8 cellular contexts compared by ENCODE assay signal in the genomic region with DNA sequence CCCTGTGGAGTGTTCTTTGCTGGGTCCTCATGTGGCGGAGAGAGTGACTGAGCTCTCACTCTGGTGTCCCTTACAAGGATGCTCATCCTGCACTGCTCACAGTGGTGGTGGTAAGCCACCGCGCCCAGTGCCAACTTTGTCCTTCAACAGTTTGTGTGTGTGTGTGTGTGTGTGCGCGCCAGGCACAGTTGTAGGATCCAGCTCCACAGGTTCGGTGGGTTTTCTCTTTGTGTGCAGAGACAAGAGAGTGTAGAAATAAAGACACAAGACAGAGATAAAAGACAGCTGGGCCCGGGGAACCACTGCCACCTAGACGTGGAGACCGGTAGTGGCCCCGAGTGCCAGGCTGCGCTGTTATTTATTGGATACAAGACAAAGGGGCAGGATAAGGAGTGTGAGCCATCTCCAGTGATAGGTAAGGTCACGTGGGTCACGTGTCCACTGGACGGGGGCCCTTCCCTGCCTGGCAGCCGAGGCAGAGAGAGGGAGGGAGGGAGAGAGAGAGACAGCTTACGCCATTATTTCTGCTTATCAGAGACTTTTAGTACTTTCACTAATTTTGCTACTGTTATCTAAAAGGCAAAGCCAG. TPM values are rescaled to one million over a fixed set of nuclear protein-coding genes. Genes with fewer than 3 reads are reported as not detected.
A peak's percentile ranks its signal among the peaks of the same experiment; 100 is the strongest.
DNase-seq lines count a peak whose midpoint lies in the region; ATAC-seq and TF ChIP-seq lines count a peak whose summit lies in the region.
"Not testable (repeated sequence)": the region's sequence is repeated elsewhere in the genome, so short reads cannot be mapped to it uniquely, and the experiment has no call there.

No MANE protein-coding gene starts in this region.

- POLR2A ChIA-PET in activated CD4-positive, alpha-beta T cell treated with anti-CD3 and anti-CD28 coated beads, Interleukin-2, amount 10 ng/mL, durations not matched to agents 7 days and 5 days (lab: Charles Lee), result not testable (repeated sequence)

- not testable (repeated sequence) for H2AK5ac ChIP-seq in trophoblast cell (ENCODE audit: low read length)

- not testable (repeated sequence) for H3K4ac ChIP-seq in trophoblast cell (ENCODE audit: low read depth, low read length)

- H3K79me1 ChIP-seq in trophoblast cell (ENCODE audit: low read length), result not testable (repeated sequence)

- H3K27me3 ChIP-seq in breast epithelium; trophoblast cell (ENCODE audit: insufficient read depth, low read length): not testable (repeated sequence)

- not testable (repeated sequence) for H3K9me3 Mint-ChIP-seq in activated CD4-positive, alpha-beta T cell treated with anti-CD3 and anti-CD28 coated beads, Interleukin-2, amount 10 ng/mL, durations not matched to agents 7 days and 5 days

- not testable (repeated sequence) for H3K14ac ChIP-seq in trophoblast cell (ENCODE audit: low read length)

- not testable (repeated sequence) for H3K18ac ChIP-seq in trophoblast cell (ENCODE audit: low read length)

- not testable (repeated sequence) for H2BK120ac ChIP-seq in trophoblast cell (ENCODE audit: insufficient read depth, low read length, poor library complexity)

- not testable (repeated sequence) for H3K27me3 Mint-ChIP-seq in activated CD4-positive, alpha-beta T cell treated with anti-CD3 and anti-CD28 coated beads, Interleukin-2, amount 10 ng/mL, durations not matched to agents 7 days and 5 days

- H4K12ac ChIP-seq in trophoblast cell (ENCODE audit: low read depth, low read length), result not testable (repeated sequence)

- not testable (repeated sequence) for H3K4me2 ChIP-seq in trophoblast cell (ENCODE audit: low read length)

- H3K27ac Mint-ChIP-seq in activated CD4-positive, alpha-beta T cell treated with anti-CD3 and anti-CD28 coated beads, Interleukin-2, amount 10 ng/mL, durations not matched to agents 7 days and 5 days, result peak overlapping the region; percentile 87

- peak overlapping the region; percentile 41 for H4K8ac ChIP-seq in trophoblast cell (ENCODE audit: low read depth, low read length)

- no CpG with 5 or more reads among the region's 16 CpGs for WGBS in trophoblast cell (ENCODE audit: extremely low coverage, insufficient coverage, insufficient read length)

- H3K36me3 ChIP-seq in breast epithelium; trophoblast cell (ENCODE audit: control insufficient read depth in 1 of 2, insufficient read depth in 2 of 2, low read length in 2 of 2): not testable (repeated sequence)

- intact Hi-C loops in breast epithelium (cut with DNase I; ENCODE audit: low total_unique reads), result not testable (repeated sequence)

- peak overlapping the region in 2 of 3 donors; percentile 31 to 59 for H3K4me3 ChIP-seq in breast epithelium
- H3K4me3 ChIP-seq in trophoblast cell (ENCODE audit: low read depth, low read length), result not testable (repeated sequence)

- H3K9me3 ChIP-seq in breast epithelium; trophoblast cell (ENCODE audit: insufficient read depth, low read depth, low read length): not testable (repeated sequence)

- H3K23ac ChIP-seq in trophoblast cell (ENCODE audit: low read length), result not testable (repeated sequence)

- H2AFZ ChIP-seq in trophoblast cell (ENCODE audit: insufficient read depth, low read length, poor library complexity), result peak overlapping the region; percentile 12

- peak overlapping the region; percentile 84 to 90 for H3K27ac ChIP-seq in breast epithelium
- not testable (repeated sequence) for H3K27ac ChIP-seq in trophoblast cell (ENCODE audit: low read depth, low read length)

- not testable (repeated sequence) for H4K91ac ChIP-seq in trophoblast cell (ENCODE audit: low read depth, low read length)

- not testable (repeated sequence) for H2BK12ac ChIP-seq in trophoblast cell (ENCODE audit: low read length)

- H3K36me3 Mint-ChIP-seq in activated CD4-positive, alpha-beta T cell treated with anti-CD3 and anti-CD28 coated beads, Interleukin-2, amount 10 ng/mL, durations not matched to agents 7 days and 5 days (ENCODE audit: low read depth), result not testable (repeated sequence)

- ATAC-seq in stimulated activated naive CD8-positive, alpha-beta T cell treated with anti-CD3 and anti-CD28 coated beads, Interleukin-15, Interleukin-2, amounts not matched to agents 100 U/mL and 50 U/mL, for 24 hours, result peak; percentile 85

- CTCF ChIA-PET in activated CD4-positive, alpha-beta T cell treated with anti-CD3 and anti-CD28 coated beads, Interleukin-2, amount 10 ng/mL, durations not matched to agents 7 days and 5 days (lab: Charles Lee), result interaction anchor here (0.6 to 1.7 kb wide), 10 partner anchors 11 to 486 kb away, joined by 3 to 6 read pairs (median 4); a partner anchor contains a TSS

- H3K9ac ChIP-seq in trophoblast cell (ENCODE audit: low read length), result not testable (repeated sequence)

- not testable (repeated sequence) for H3K4me1 ChIP-seq in breast epithelium; trophoblast cell (ENCODE audit: control insufficient read depth in 1 of 2, insufficient read depth in 2 of 2, low read length in 2 of 2)

- peak overlapping the region; percentile 49 for H3K4me3 Mint-ChIP-seq in activated CD4-positive, alpha-beta T cell treated with anti-CD3 and anti-CD28 coated beads, Interleukin-2, amount 10 ng/mL, durations not matched to agents 7 days and 5 days

- not testable (repeated sequence) for H2BK5ac ChIP-seq in trophoblast cell (ENCODE audit: low read depth, low read length, poor library complexity)

- not testable (repeated sequence) for TF ChIP-seq POLR2A in breast epithelium (IDR thresholded peaks at IDR 0.05)

- not testable (repeated sequence) for H3K79me2 ChIP-seq in trophoblast cell (ENCODE audit: control insufficient read depth, insufficient read depth, low read length, poor library complexity)

- peak; percentile 86 for DNase-seq in DMS79 (lab: John Stamatoyannopoulos, UW)
- peak; percentile 67 for DNase-seq in NOMO-1 treated with DMSO at 0.1 percent for 48 hours (lab: John Stamatoyannopoulos, UW; ENCODE audit: unreplicated experiment)
- peak; percentile 81 for DNase-seq in activated CD4-positive, alpha-beta T cell treated with anti-CD3 and anti-CD28 coated beads, Interleukin-2, amount 10 ng/mL, durations not matched to agents 7 days and 5 days
- DNase-seq in breast epithelium (ENCODE audit: low spot score in 2 of 2), result peak; percentile 87 to 88
- DNase-seq in hepatic stellate cell (ENCODE audit: low spot score), result peak; percentile 30
- DNase-seq in trophoblast cell, result peak; percentile 89 to 93
- DNase-seq in stimulated activated naive CD8-positive, alpha-beta T cell treated with anti-CD3 and anti-CD28 coated beads, Interleukin-15, Interleukin-2, amounts not matched to agents 100 U/mL and 50 U/mL, for 24 hours, result peak; percentile 79

- peaks cover 15% of the 10 kb centered on the region for H3K4me1 Mint-ChIP-seq in activated CD4-positive, alpha-beta T cell treated with anti-CD3 and anti-CD28 coated beads, Interleukin-2, amount 10 ng/mL, durations not matched to agents 7 days and 5 days

- peak; percentile 84 for TF ChIP-seq CTCF in LNCAP (IDR thresholded peaks at IDR 0.05)
- TF ChIP-seq CTCF in breast epithelium (IDR thresholded peaks at IDR 0.05), result peak; percentile 74 to 88 (median 75)

RNA-seq across cellular contexts. Expression of a gene that starts 7.1 kb away (rescaled TPM):
- 10 to 100 TPM; 31.9 to 32.3 TPM for total RNA-seq in activated CD4-positive, alpha-beta T cell treated with anti-CD3 and anti-CD28 coated beads, Interleukin-2, amount 10 ng/mL, durations not matched to agents 7 days and 5 days
- 10 to 100 TPM; 14.9 to 22.3 (median 15.5) TPM for total RNA-seq in breast epithelium
- 23.7 and 23.9 TPM in 2 replicates for polyA plus RNA-seq in trophoblast cell (2013)

RNA-seq across cellular contexts. Expression of a gene that starts 33.3 kb away (rescaled TPM):
- 10 to 100 TPM; 26.5 to 34.6 TPM for total RNA-seq in activated CD4-positive, alpha-beta T cell treated with anti-CD3 and anti-CD28 coated beads, Interleukin-2, amount 10 ng/mL, durations not matched to agents 7 days and 5 days
- 10 to 100 TPM in 2 of 3 donors, 1 to 10 TPM in 1; 9.9 to 22.9 (median 22.4) TPM for total RNA-seq in breast epithelium
- polyA plus RNA-seq in trophoblast cell (2013), result 23.5 and 23.7 TPM in 2 replicates

RNA-seq across cellular contexts. Expression of a gene that starts 35.6 kb away (rescaled TPM):
- 1 to 10 TPM; 1.2 to 1.3 TPM for total RNA-seq in activated CD4-positive, alpha-beta T cell treated with anti-CD3 and anti-CD28 coated beads, Interleukin-2, amount 10 ng/mL, durations not matched to agents 7 days and 5 days
- 1 to 10 TPM; 3.5 to 8.8 (median 3.8) TPM for total RNA-seq in breast epithelium
- 1.5 and 1.7 TPM in 2 replicates for polyA plus RNA-seq in trophoblast cell (2013)

RNA-seq across cellular contexts. Expression of a gene that starts 55.4 kb away (rescaled TPM):
- total RNA-seq in activated CD4-positive, alpha-beta T cell treated with anti-CD3 and anti-CD28 coated beads, Interleukin-2, amount 10 ng/mL, durations not matched to agents 7 days and 5 days, result under 1 TPM; 0.17 to 0.69 TPM
- 1 to 10 TPM; 1.9 to 8.5 (median 4.3) TPM for total RNA-seq in breast epithelium
- 5.2 and 6.0 TPM in 2 replicates for polyA plus RNA-seq in trophoblast cell (2013)

Comparison
In these comparisons a context has a peak if more than half of its experiments do, and no peak if none do; other contexts are left out.
1. DNase-seq: peak in every context shown above with its lines; median percentile 91 in trophoblast cell; 88 in breast epithelium; 86 in DMS79; 81 in activated CD4-positive, alpha-beta T cell treated with anti-CD3 and anti-CD28 coated beads, Interleukin-2, amount 10 ng/mL, durations not matched to agents 7 days and 5 days; 79 in stimulated activated naive CD8-positive, alpha-beta T cell treated with anti-CD3 and anti-CD28 coated beads, Interleukin-15, Interleukin-2, amounts not matched to agents 100 U/mL and 50 U/mL, for 24 hours; 67 in NOMO-1 treated with DMSO at 0.1 percent for 48 hours; 30 in hepatic stellate cell.